Comparison of ENCODE assay signal across 14 cellular contexts in genomic region chr19:55463583-55464031, GRCh38. TPM values are rescaled to one million over a fixed set of nuclear protein-coding genes. Genes with fewer than 3 reads are reported as not detected.
A peak's percentile ranks its signal among the peaks of the same experiment; 100 is the strongest.
DNase-seq lines count a peak whose midpoint lies in the region; ATAC-seq, FAIRE-seq and TF ChIP-seq lines count a peak whose summit lies in the region.
"Had no signal": no experiment of that assay in that cellular context is flagged by ENCODE, and none has a peak within 500 bp of the region (broad histone marks: within the 10 kb centered on the region; RNA-seq: fewer than 3 reads in every experiment).

No MANE protein-coding gene starts in this region.

- H3K36me3 ChIP-seq in CD4-positive, CD25-positive, alpha-beta regulatory T cell (ENCODE audit: control insufficient read depth, insufficient read depth, low read length) = no peaks in the 10 kb centered on the region
- H3K36me3 ChIP-seq in NT2/D1 (ENCODE audit: insufficient read depth, insufficient read length, low read length) = no peaks in the 10 kb centered on the region
- no peaks in the 10 kb centered on the region for H3K36me3 ChIP-seq in HepG2 (replicated peaks in 1 of 2; ENCODE audit: control insufficient read depth in 1 of 2, insufficient read depth in 2 of 2, low read length in 2 of 2)
- H3K36me3 ChIP-seq in gastrocnemius medialis = no peaks in the 10 kb centered on the region
- H3K36me3 ChIP-seq: SJCRH30 had no signal

- in situ Hi-C loops in HepG2 (cut with HindIII; ENCODE audit: extremely low pct_ligation_motif_present, low pct_unique_long_range_greater_than_20kb) (no loop called here), gastrocnemius medialis (cut with MboI; ENCODE audit: low sequenced_read_pairs in 4 of 4) (no loop called here)

- no peak for DNase-seq in CD4-positive, CD25-positive, alpha-beta regulatory T cell
- no peak for DNase-seq in NT2/D1 (ENCODE audit: low read depth, low spot score)
- no peak for DNase-seq in HepG2 (ENCODE audit: low spot score)
- no peak for DNase-seq in putamen (ENCODE audit: low spot score)
- DNase-seq in gastrocnemius medialis = no peak
- DNase-seq: NCI-H1436, NCI-H2081 treated with DMSO at 0.1 percent for 48 hours, OCI-M1, RPMI8226, SJCRH30, SW 1271 had no signal

- peak overlapping the region in 3 of 4 donors; percentile 33 to 74 (median 53) for H3K4me3 Mint-ChIP-seq in CD4-positive, CD25-positive, alpha-beta regulatory T cell

- no peak for ATAC-seq in CD4-positive, CD25-positive, alpha-beta regulatory T cell (ENCODE audit: low read depth in 2 of 2)
- no peak for ATAC-seq in HepG2
- no peak for ATAC-seq in HG03432 (IDR thresholded peaks at IDR 0.05; ENCODE audit: unreplicated experiment)
- ATAC-seq in gastrocnemius medialis = no peak
- ATAC-seq: HCT116 had no signal

- TF ChIP-seq EP300 in HepG2 (IDR thresholded peaks at IDR 0.05; ENCODE audit: low read depth in 2 of 2, low read length in 2 of 2) (no peak), HepG2 (CRISPR knock-in tag; IDR thresholded peaks at IDR 0.05; ENCODE audit: borderline replicate concordance) (no peak)

- no peak overlapping the region for H2AFZ ChIP-seq in HepG2 (ENCODE audit: low read length)

- no peaks in the 10 kb centered on the region for H3K36me3 Mint-ChIP-seq in CD4-positive, CD25-positive, alpha-beta regulatory T cell
- H3K36me3 Mint-ChIP-seq: IgD-negative memory B cell had no signal

- no peaks in the 10 kb centered on the region for H3K27me3 ChIP-seq in CD4-positive, CD25-positive, alpha-beta regulatory T cell (ENCODE audit: control insufficient read depth, insufficient read depth, low read length)
- H3K27me3 ChIP-seq in NT2/D1 (ENCODE audit: insufficient read depth, insufficient read length) (peaks cover 77% of the 10 kb centered on the region), HepG2 (ENCODE audit: control insufficient read depth in 1 of 2, insufficient read depth in 2 of 2, low read length in 2 of 2) (no peaks in the 10 kb centered on the region; a peak in 1 of 5 replicates), gastrocnemius medialis (no peaks in the 10 kb centered on the region)
- H3K27me3 ChIP-seq: SJCRH30 had no signal

- no peaks in the 10 kb centered on the region for H4K20me1 ChIP-seq in HepG2 (ENCODE audit: insufficient read depth, low read length)

- intact Hi-C loops in HepG2 (cut with micrococcal nuclease; ENCODE audit: unreplicated experiment) = no loop called here
- intact Hi-C loops in gastrocnemius medialis (cut with DNase I; ENCODE audit: low total_unique reads) = loop anchor here (5.0 kb wide), 1 partner anchor 56 kb away; the partner anchor contains the start of gene UBE2S

- no peaks in the 10 kb centered on the region for H3K9me3 Mint-ChIP-seq in CD4-positive, CD25-positive, alpha-beta regulatory T cell
- H3K9me3 Mint-ChIP-seq: IgD-negative memory B cell had no signal

- H3K9me3 ChIP-seq in CD4-positive, CD25-positive, alpha-beta regulatory T cell (ENCODE audit: control insufficient read depth in 2 of 2, low read length in 2 of 2) = no peaks in the 10 kb centered on the region
- H3K9me3 ChIP-seq in NT2/D1 (ENCODE audit: insufficient read depth, low read length) (no peaks in the 10 kb centered on the region), HepG2 (ENCODE audit: low read length) (no peaks in the 10 kb centered on the region), gastrocnemius medialis (no peaks in the 10 kb centered on the region)
- H3K9me3 ChIP-seq: SJCRH30 had no signal

- H3K79me2 ChIP-seq in HepG2 (ENCODE audit: insufficient read depth, low read length) = peaks cover 17% of the 10 kb centered on the region

- TF ChIP-seq CTCF in HepG2 (CRISPR knock-in tag; IDR thresholded peaks at IDR 0.05) = no peak
- no peak for TF ChIP-seq CTCF in gastrocnemius medialis (IDR thresholded peaks at IDR 0.05 in 4 of 5, conservative IDR thresholded peaks at IDR 0.05 in 1 of 5)

- H3K4me1 ChIP-seq in CD4-positive, CD25-positive, alpha-beta regulatory T cell (ENCODE audit: control insufficient read depth, insufficient read depth, low read length, poor library complexity, severe bottlenecking) = peaks cover 24% of the 10 kb centered on the region
- H3K4me1 ChIP-seq in NT2/D1 (ENCODE audit: insufficient read depth, insufficient read length) (peaks cover 21% of the 10 kb centered on the region), HepG2 (ENCODE audit: insufficient read depth, low read length) (peaks cover 75% of the 10 kb centered on the region), gastrocnemius medialis (peaks cover 12 to 13% of the 10 kb centered on the region in 2 donors)

- H3K27me3 Mint-ChIP-seq in CD4-positive, CD25-positive, alpha-beta regulatory T cell = no peaks in the 10 kb centered on the region
- H3K27me3 Mint-ChIP-seq: IgD-negative memory B cell had no signal

- no peak for TF ChIP-seq POLR2A in HepG2 (IDR thresholded peaks at IDR 0.05; ENCODE audit: insufficient read depth in 1 of 2, low read depth in 2 of 2, low read length in 2 of 2)
- TF ChIP-seq POLR2A in gastrocnemius medialis (IDR thresholded peaks at IDR 0.05) = no peak

- peak overlapping the region in 1 of 3 donors; percentile 20 for H3K27ac Mint-ChIP-seq in CD4-positive, CD25-positive, alpha-beta regulatory T cell
- H3K27ac Mint-ChIP-seq: IgD-negative memory B cell had no signal

- H3K4me1 Mint-ChIP-seq in CD4-positive, CD25-positive, alpha-beta regulatory T cell = peaks cover 0 to 30% (median 8%) of the 10 kb centered on the region in 4 donors

- no peak overlapping the region for H3K4me3 ChIP-seq in CD4-positive, CD25-positive, alpha-beta regulatory T cell (ENCODE audit: low read depth, low read length)
- H3K4me3 ChIP-seq in NT2/D1 (ENCODE audit: insufficient read length, low read depth) (peak overlapping the region; percentile 24), HepG2 (replicated peaks in 1 of 3; ENCODE audit: insufficient read depth in 1 of 3, low read depth in 2 of 3, low read length in 3 of 3) (no peak overlapping the region; a peak in 1 of 6 replicates), gastrocnemius medialis (no peak overlapping the region)
- H3K4me3 ChIP-seq: SJCRH30 had no signal

- H3K9ac ChIP-seq in NT2/D1 (ENCODE audit: insufficient read length, low read depth) (peak overlapping the region; percentile 64), HepG2 (ENCODE audit: insufficient read depth, low read depth, low read length) (no peak overlapping the region)

- no peak for FAIRE-seq in HepG2 (lab: Jason Lieb, UNC)

- H3K4me2 ChIP-seq in HepG2 (ENCODE audit: low read depth, low read length) = peak overlapping the region; percentile 39; the same call in 1 of the 2 replicates

- BruUV-seq in HepG2 (replicated peaks; lab: Mats Ljungman, UMichigan) = no TSS peak

- CTCF ChIA-PET in HepG2 (lab: Yijun Ruan, JAX; ENCODE audit: low intra/inter-chr PET ratio, low total read pairs) = no interaction called here

- no peak for TF ChIP-seq RAD21 in HepG2 (CRISPR knock-in tag; IDR thresholded peaks at IDR 0.05)

- WGBS in HepG2 (ENCODE audit: low lambda C conversion rate) = 60% methylated on average over 2 of the region's 15 CpGs

- H3K27ac ChIP-seq in CD4-positive, CD25-positive, alpha-beta regulatory T cell (ENCODE audit: insufficient read depth, low read length, poor library complexity, severe bottlenecking) = no peak overlapping the region
- H3K27ac ChIP-seq in HepG2 (ENCODE audit: extremely low read length, insufficient read depth, low read length) (no peak overlapping the region), gastrocnemius medialis (no peak overlapping the region)
- H3K27ac ChIP-seq: SJCRH30 had no signal

- POLR2A ChIA-PET in HepG2 (lab: Yijun Ruan, JAX) = no interaction called here

RNA-seq across cellular contexts. Expression of gene C19orf85, which starts 0.9 kb away (rescaled TPM):
- not detected for total RNA-seq in CD4-positive, CD25-positive, alpha-beta regulatory T cell
- polyA plus RNA-seq in CD4-positive, CD25-positive, alpha-beta regulatory T cell = not detected
- total RNA-seq in HepG2 (2016; rRNA removed; fragmentation: Illumina TruSeq; extraction: Trizol) (not detected in 2 replicates), gastrocnemius medialis (not detected)
- total RNA-seq in HepG2 (2016; cell fraction: cytosol; rRNA removed; fragmentation: Illumina TruSeq; extraction: Trizol; ENCODE audit: low read depth) = not detected in 2 replicates
- not detected in 2 replicates for total RNA-seq in HepG2 (2016; cell fraction: insoluble cytoplasmic fraction; rRNA removed; fragmentation: Illumina TruSeq; extraction: Trizol)
- total RNA-seq in HepG2 (2016; cell fraction: membrane; rRNA removed; fragmentation: Illumina TruSeq; extraction: Trizol) = not detected in 2 replicates
- total RNA-seq in HepG2 (2016; cell fraction: nucleus; rRNA removed; fragmentation: Illumina TruSeq; extraction: Trizol) = not detected in 2 replicates
- not detected in 2 replicates for polyA plus RNA-seq in HepG2 (2011; rRNA removed)
- not detected in 2 replicates for polyA plus RNA-seq in HepG2 (2011; cell fraction: cytosol; rRNA removed)
- not detected in 2 replicates for polyA plus RNA-seq in HepG2 (2011; cell fraction: nucleus; rRNA removed)
- polyA plus RNA-seq in HepG2 (2012) = not detected in 2 replicates
- not detected in 2 replicates for polyA plus RNA-seq in HepG2 (2016; cell fraction: cytosol; fragmentation: Illumina TruSeq; extraction: Trizol; ENCODE audit: low read depth)
- not detected in 2 replicates for polyA plus RNA-seq in HepG2 (2016; cell fraction: insoluble cytoplasmic fraction; fragmentation: Illumina TruSeq; extraction: Trizol; ENCODE audit: low read depth)
- not detected in 2 replicates for polyA plus RNA-seq in HepG2 (2016; cell fraction: membrane; fragmentation: Illumina TruSeq; extraction: Trizol; ENCODE audit: low read depth)
- polyA plus RNA-seq in HepG2 (2016; cell fraction: nucleus; fragmentation: Illumina TruSeq; extraction: Trizol; ENCODE audit: insufficient read depth, low read depth) = not detected in 2 replicates
- polyA minus RNA-seq in HepG2 (2011; rRNA and poly(A)+ RNA removed; ENCODE audit: low replicate concordance) = not detected in 2 replicates
- not detected in 2 replicates for polyA minus RNA-seq in HepG2 (2011; cell fraction: cytosol; rRNA and poly(A)+ RNA removed)
- polyA minus RNA-seq in HepG2 (2011; cell fraction: nucleus; rRNA and poly(A)+ RNA removed) = not detected in 2 replicates
- total RNA-seq: SJCRH30 had no signal
- polyA plus RNA-seq: IgD-negative memory B cell had no signal

RNA-seq across cellular contexts. Expression of gene ISOC2, which starts 2.2 kb away (rescaled TPM):
- total RNA-seq in CD4-positive, CD25-positive, alpha-beta regulatory T cell = 6.3 TPM
- polyA plus RNA-seq in CD4-positive, CD25-positive, alpha-beta regulatory T cell = 10 to 100 TPM; 24.7 to 34.1 (median 28.1) TPM
- total RNA-seq in HepG2 (2016; rRNA removed; fragmentation: Illumina TruSeq; extraction: Trizol) (105 and 106 TPM in 2 replicates), gastrocnemius medialis (100 to 1,000 TPM in 1 of 4 donors, 10 to 100 TPM in 3; 59.7 to 101 (median 88.7) TPM)
- total RNA-seq in HepG2 (2016; cell fraction: cytosol; rRNA removed; fragmentation: Illumina TruSeq; extraction: Trizol; ENCODE audit: low read depth) = 58.0 and 83.1 TPM in 2 replicates
- 111 TPM in 2 replicates for total RNA-seq in HepG2 (2016; cell fraction: insoluble cytoplasmic fraction; rRNA removed; fragmentation: Illumina TruSeq; extraction: Trizol)
- total RNA-seq in HepG2 (2016; cell fraction: membrane; rRNA removed; fragmentation: Illumina TruSeq; extraction: Trizol) = 74.7 and 115 TPM in 2 replicates
- 35.2 and 36.6 TPM in 2 replicates for total RNA-seq in HepG2 (2016; cell fraction: nucleus; rRNA removed; fragmentation: Illumina TruSeq; extraction: Trizol)
- polyA plus RNA-seq in HepG2 (2011; rRNA removed) = 76.8 and 91.2 TPM in 2 replicates
- polyA plus RNA-seq in HepG2 (2011; cell fraction: cytosol; rRNA removed) = 54.7 and 108 TPM in 2 replicates
- 86.0 and 95.9 TPM in 2 replicates for polyA plus RNA-seq in HepG2 (2011; cell fraction: nucleus; rRNA removed)
- 45.9 and 55.5 TPM in 2 replicates for polyA plus RNA-seq in HepG2 (2012)
- polyA plus RNA-seq in HepG2 (2016; cell fraction: cytosol; fragmentation: Illumina TruSeq; extraction: Trizol; ENCODE audit: low read depth) = 60.4 and 89.7 TPM in 2 replicates
- polyA plus RNA-seq in HepG2 (2016; cell fraction: insoluble cytoplasmic fraction; fragmentation: Illumina TruSeq; extraction: Trizol; ENCODE audit: low read depth) = 101 and 114 TPM in 2 replicates
- polyA plus RNA-seq in HepG2 (2016; cell fraction: membrane; fragmentation: Illumina TruSeq; extraction: Trizol; ENCODE audit: low read depth) = 71.9 and 93.3 TPM in 2 replicates
- 63.4 and 69.6 TPM in 2 replicates for polyA plus RNA-seq in HepG2 (2016; cell fraction: nucleus; fragmentation: Illumina TruSeq; extraction: Trizol; ENCODE audit: insufficient read depth, low read depth)
- 18.3 and 57.5 TPM in 2 replicates for polyA minus RNA-seq in HepG2 (2011; rRNA and poly(A)+ RNA removed; ENCODE audit: low replicate concordance)
- 34.3 and 34.6 TPM in 2 replicates for polyA minus RNA-seq in HepG2 (2011; cell fraction: cytosol; rRNA and poly(A)+ RNA removed)
- polyA minus RNA-seq in HepG2 (2011; cell fraction: nucleus; rRNA and poly(A)+ RNA removed) = 21.0 and 25.6 TPM in 2 replicates

RNA-seq across cellular contexts. Expression of gene ZNF628, which starts 12.8 kb away (rescaled TPM):
- 23.9 TPM for total RNA-seq in CD4-positive, CD25-positive, alpha-beta regulatory T cell
- polyA plus RNA-seq in CD4-positive, CD25-positive, alpha-beta regulatory T cell = under 1 TPM; 0.05 to 0.22 (median 0.09) TPM
- total RNA-seq in HepG2 (2016; rRNA removed; fragmentation: Illumina TruSeq; extraction: Trizol) (1.00 and 1.2 TPM in 2 replicates), gastrocnemius medialis (10 to 100 TPM in 3 of 4 donors, 1 to 10 TPM in 1; 7.4 to 22.3 (median 14.1) TPM)
- 0.53 and 0.91 TPM in 2 replicates for total RNA-seq in HepG2 (2016; cell fraction: cytosol; rRNA removed; fragmentation: Illumina TruSeq; extraction: Trizol; ENCODE audit: low read depth)
- 0.98 and 1.1 TPM in 2 replicates for total RNA-seq in HepG2 (2016; cell fraction: insoluble cytoplasmic fraction; rRNA removed; fragmentation: Illumina TruSeq; extraction: Trizol)
- total RNA-seq in HepG2 (2016; cell fraction: membrane; rRNA removed; fragmentation: Illumina TruSeq; extraction: Trizol) = 1.9 and 2.5 TPM in 2 replicates
- 1.2 TPM in 2 replicates for total RNA-seq in HepG2 (2016; cell fraction: nucleus; rRNA removed; fragmentation: Illumina TruSeq; extraction: Trizol)
- 0.48 and 0.54 TPM in 2 replicates for polyA plus RNA-seq in HepG2 (2011; rRNA removed)
- polyA plus RNA-seq in HepG2 (2011; cell fraction: cytosol; rRNA removed) = 0.19 and 0.56 TPM in 2 replicates
- polyA plus RNA-seq in HepG2 (2011; cell fraction: nucleus; rRNA removed) = 2.8 and 4.7 TPM in 2 replicates
- polyA plus RNA-seq in HepG2 (2012) = 1.7 and 1.9 TPM in 2 replicates
- polyA plus RNA-seq in HepG2 (2016; cell fraction: cytosol; fragmentation: Illumina TruSeq; extraction: Trizol; ENCODE audit: low read depth) = 0.40 and 0.47 TPM in 2 replicates
- polyA plus RNA-seq in HepG2 (2016; cell fraction: insoluble cytoplasmic fraction; fragmentation: Illumina TruSeq; extraction: Trizol; ENCODE audit: low read depth) = 1.4 and 2.1 TPM in 2 replicates
- polyA plus RNA-seq in HepG2 (2016; cell fraction: membrane; fragmentation: Illumina TruSeq; extraction: Trizol; ENCODE audit: low read depth) = 1.1 and 2.4 TPM in 2 replicates
- 2.5 and 2.7 TPM in 2 replicates for polyA plus RNA-seq in HepG2 (2016; cell fraction: nucleus; fragmentation: Illumina TruSeq; extraction: Trizol; ENCODE audit: insufficient read depth, low read depth)
- 0.75 and 2.3 TPM in 2 replicates for polyA minus RNA-seq in HepG2 (2011; rRNA and poly(A)+ RNA removed; ENCODE audit: low replicate concordance)
- polyA minus RNA-seq in HepG2 (2011; cell fraction: cytosol; rRNA and poly(A)+ RNA removed) = 1.9 and 2.1 TPM in 2 replicates
- polyA minus RNA-seq in HepG2 (2011; cell fraction: nucleus; rRNA and poly(A)+ RNA removed) = 0.62 and 1.8 TPM in 2 replicates

RNA-seq across cellular contexts. Expression of gene SHISA7, which starts 20.5 kb away (rescaled TPM):
- not detected for total RNA-seq in CD4-positive, CD25-positive, alpha-beta regulatory T cell
- polyA plus RNA-seq in CD4-positive, CD25-positive, alpha-beta regulatory T cell = not detected
- total RNA-seq in HepG2 (2016; rRNA removed; fragmentation: Illumina TruSeq; extraction: Trizol) (not detected in 2 replicates), gastrocnemius medialis (not detected)
- total RNA-seq in HepG2 (2016; cell fraction: cytosol; rRNA removed; fragmentation: Illumina TruSeq; extraction: Trizol; ENCODE audit: low read depth) = not detected in 2 replicates
- not detected in 2 replicates for total RNA-seq in HepG2 (2016; cell fraction: insoluble cytoplasmic fraction; rRNA removed; fragmentation: Illumina TruSeq; extraction: Trizol)
- total RNA-seq in HepG2 (2016; cell fraction: membrane; rRNA removed; fragmentation: Illumina TruSeq; extraction: Trizol) = not detected in 2 replicates
- not detected in 2 replicates for total RNA-seq in HepG2 (2016; cell fraction: nucleus; rRNA removed; fragmentation: Illumina TruSeq; extraction: Trizol)
- polyA plus RNA-seq in HepG2 (2011; rRNA removed) = not detected in 2 replicates
- polyA plus RNA-seq in HepG2 (2011; cell fraction: cytosol; rRNA removed) = not detected in 2 replicates
- polyA plus RNA-seq in HepG2 (2011; cell fraction: nucleus; rRNA removed) = not detected in 2 replicates
- polyA plus RNA-seq in HepG2 (2012) = not detected in 2 replicates
- not detected in 2 replicates for polyA plus RNA-seq in HepG2 (2016; cell fraction: cytosol; fragmentation: Illumina TruSeq; extraction: Trizol; ENCODE audit: low read depth)
- not detected in 2 replicates for polyA plus RNA-seq in HepG2 (2016; cell fraction: insoluble cytoplasmic fraction; fragmentation: Illumina TruSeq; extraction: Trizol; ENCODE audit: low read depth)
- polyA plus RNA-seq in HepG2 (2016; cell fraction: membrane; fragmentation: Illumina TruSeq; extraction: Trizol; ENCODE audit: low read depth) = not detected in 2 replicates
- not detected in 2 replicates for polyA plus RNA-seq in HepG2 (2016; cell fraction: nucleus; fragmentation: Illumina TruSeq; extraction: Trizol; ENCODE audit: insufficient read depth, low read depth)
- 0.05 TPM in 1 of 2 replicates, not detected in the other for polyA minus RNA-seq in HepG2 (2011; rRNA and poly(A)+ RNA removed; ENCODE audit: low replicate concordance)
- polyA minus RNA-seq in HepG2 (2011; cell fraction: cytosol; rRNA and poly(A)+ RNA removed) = not detected in 2 replicates
- polyA minus RNA-seq in HepG2 (2011; cell fraction: nucleus; rRNA and poly(A)+ RNA removed) = not detected in 2 replicates
- total RNA-seq: SJCRH30 had no signal
- polyA plus RNA-seq: IgD-negative memory B cell had no signal

RNA-seq across cellular contexts. Expression of gene NAT14, which starts 21.4 kb away (rescaled TPM):
- 9.2 TPM for total RNA-seq in CD4-positive, CD25-positive, alpha-beta regulatory T cell
- 1 to 10 TPM; 3.3 to 5.1 (median 4.1) TPM for polyA plus RNA-seq in CD4-positive, CD25-positive, alpha-beta regulatory T cell
- 14.7 and 22.3 TPM in 2 replicates for total RNA-seq in HepG2 (2016; rRNA removed; fragmentation: Illumina TruSeq; extraction: Trizol)
- total RNA-seq in HepG2 (2016; cell fraction: cytosol; rRNA removed; fragmentation: Illumina TruSeq; extraction: Trizol; ENCODE audit: low read depth) = 15.7 and 17.4 TPM in 2 replicates
- 14.8 and 26.5 TPM in 2 replicates for total RNA-seq in HepG2 (2016; cell fraction: insoluble cytoplasmic fraction; rRNA removed; fragmentation: Illumina TruSeq; extraction: Trizol)
- total RNA-seq in HepG2 (2016; cell fraction: membrane; rRNA removed; fragmentation: Illumina TruSeq; extraction: Trizol) = 24.1 and 26.6 TPM in 2 replicates
- 17.7 and 22.1 TPM in 2 replicates for total RNA-seq in HepG2 (2016; cell fraction: nucleus; rRNA removed; fragmentation: Illumina TruSeq; extraction: Trizol)
- 20.7 and 24.7 TPM in 2 replicates for polyA plus RNA-seq in HepG2 (2011; rRNA removed)
- 17.5 and 24.6 TPM in 2 replicates for polyA plus RNA-seq in HepG2 (2011; cell fraction: cytosol; rRNA removed)
- polyA plus RNA-seq in HepG2 (2011; cell fraction: nucleus; rRNA removed) = 37.8 and 42.1 TPM in 2 replicates
- 19.0 and 25.8 TPM in 2 replicates for polyA plus RNA-seq in HepG2 (2012)
- 18.4 and 22.8 TPM in 2 replicates for polyA plus RNA-seq in HepG2 (2016; cell fraction: cytosol; fragmentation: Illumina TruSeq; extraction: Trizol; ENCODE audit: low read depth)
- 16.4 and 17.1 TPM in 2 replicates for polyA plus RNA-seq in HepG2 (2016; cell fraction: insoluble cytoplasmic fraction; fragmentation: Illumina TruSeq; extraction: Trizol; ENCODE audit: low read depth)
- polyA plus RNA-seq in HepG2 (2016; cell fraction: membrane; fragmentation: Illumina TruSeq; extraction: Trizol; ENCODE audit: low read depth) = 23.9 and 24.7 TPM in 2 replicates
- 40.3 and 41.0 TPM in 2 replicates for polyA plus RNA-seq in HepG2 (2016; cell fraction: nucleus; fragmentation: Illumina TruSeq; extraction: Trizol; ENCODE audit: insufficient read depth, low read depth)
- 4.3 and 11.1 TPM in 2 replicates for polyA minus RNA-seq in HepG2 (2011; rRNA and poly(A)+ RNA removed; ENCODE audit: low replicate concordance)
- 4.5 and 6.5 TPM in 2 replicates for polyA minus RNA-seq in HepG2 (2011; cell fraction: cytosol; rRNA and poly(A)+ RNA removed)
- 3.2 and 5.3 TPM in 2 replicates for polyA minus RNA-seq in HepG2 (2011; cell fraction: nucleus; rRNA and poly(A)+ RNA removed)
- total RNA-seq in gastrocnemius medialis = 1 to 10 TPM in 2 of 4 donors, under 1 TPM in 2; 0.40 to 2.5 (median 1.1) TPM
